Comparison of ENCODE assay signal across 1 cellular context in the genomic region with DNA sequence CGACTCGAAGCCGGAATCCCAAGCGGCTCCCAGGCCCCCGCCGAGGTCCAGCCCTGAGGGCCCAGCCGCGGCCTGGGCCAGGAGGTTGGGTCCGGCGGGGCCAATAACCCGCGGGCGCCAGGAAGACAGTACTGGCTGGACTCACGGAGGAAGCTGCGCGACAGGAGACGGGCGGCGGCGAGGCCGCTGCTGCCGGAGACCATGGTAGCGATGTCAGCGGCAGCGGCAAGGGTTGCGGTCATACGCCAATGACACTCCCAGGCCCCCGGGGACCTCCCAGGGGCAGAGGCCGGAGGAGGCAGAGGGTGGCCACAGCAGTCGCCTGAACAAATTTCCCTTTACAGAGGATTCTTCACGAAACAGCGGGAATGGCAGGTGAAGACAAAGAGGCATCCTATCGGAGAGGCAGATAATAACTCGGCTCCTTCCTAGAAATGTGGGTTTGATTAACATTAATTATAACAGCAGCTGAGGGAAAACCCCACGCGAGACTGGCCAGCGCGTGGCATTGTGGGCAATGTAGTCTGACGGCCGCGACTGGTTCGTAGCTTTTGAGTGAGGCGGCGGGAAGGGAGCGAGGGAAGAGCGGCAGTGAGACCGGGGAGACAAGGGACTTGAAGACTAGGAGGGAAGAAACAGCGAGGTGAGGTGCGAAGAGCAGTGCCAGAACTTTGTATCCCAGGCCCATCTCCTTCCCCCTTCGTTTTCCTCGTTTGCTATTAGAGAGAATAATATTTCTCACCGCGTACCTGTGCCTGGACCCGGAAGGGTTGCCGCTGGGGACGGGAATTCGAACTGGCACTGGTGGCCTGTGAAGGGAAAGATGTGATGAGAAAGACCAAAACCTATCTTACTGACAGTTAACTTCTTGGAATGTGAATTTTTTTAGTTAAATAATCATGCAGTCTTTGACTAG.
TF ChIP-seq lines count a peak whose summit lies in the region.

A gene (minus strand): TSS at position 253 of the 916 bp plus-strand sequence. CDS start 11 bp downstream, at position 242.

TF ChIP-seq in HepG2, 621 proteins besides CTCF, POLR2A, EP300 and RAD21 (continued from another document):
- TF ChIP-seq KLF16 (CRISPR knock-in tag; IDR thresholded peaks at IDR 0.05) (peak in 1 of 2 experiments; percentile 84; a peak in 2 of 4 replicates), STAG1 (CRISPR knock-in tag; IDR thresholded peaks at IDR 0.05) (no peak), CHCHD3 (CRISPR knock-in tag; IDR thresholded peaks at IDR 0.05) (peak; percentile 60; the same call in 1 of the 2 replicates), ZIK1 (CRISPR knock-in tag; IDR thresholded peaks at IDR 0.05; ENCODE audit: borderline replicate concordance, low read depth) (no peak; the same call in 1 of the 2 replicates), ZNF589 (CRISPR knock-in tag; conservative IDR thresholded peaks at IDR 0.05) (no peak), ZNF879 (CRISPR knock-in tag; IDR thresholded peaks at IDR 0.05) (peak; percentile 55; the same call in 1 of the 2 replicates), NFATC3 (CRISPR knock-in tag; IDR thresholded peaks at IDR 0.05) (0 out of 2 replicates have a peak, but pooled peaks have one; percentile 46), ZNF350 (CRISPR knock-in tag; IDR thresholded peaks at IDR 0.05; ENCODE audit: borderline replicate concordance, low read depth) (peak; percentile 84; the same call in 1 of the 2 replicates), RFX1 (IDR thresholded peaks at IDR 0.05) (no peak), ZSCAN12 (CRISPR knock-in tag; IDR thresholded peaks at IDR 0.05) (no peak), NFIC (IDR thresholded peaks at IDR 0.05; ENCODE audit: low read length) (0 out of 2 replicates have a peak, but pooled peaks have one; percentile 24)
- TF ChIP-seq, protein P1, sequence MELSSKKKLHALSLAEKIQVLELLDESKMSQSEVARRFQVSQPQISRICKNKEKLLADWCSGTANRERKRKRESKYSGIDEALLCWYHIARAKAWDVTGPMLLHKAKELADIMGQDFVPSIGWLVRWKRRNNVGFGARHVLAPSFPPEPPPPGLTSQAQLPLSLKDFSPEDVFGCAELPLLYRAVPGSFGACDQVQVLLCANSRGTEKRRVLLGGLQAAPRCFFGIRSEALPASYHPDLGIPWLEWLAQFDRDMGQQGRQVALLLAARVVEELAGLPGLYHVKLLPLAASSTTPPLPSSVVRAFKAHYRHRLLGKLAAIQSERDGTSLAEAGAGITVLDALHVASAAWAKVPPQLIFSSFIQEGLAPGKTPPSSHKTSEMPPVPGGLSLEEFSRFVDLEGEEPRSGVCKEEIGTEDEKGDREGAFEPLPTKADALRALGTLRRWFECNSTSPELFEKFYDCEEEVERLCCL (CRISPR knock-in tag; IDR thresholded peaks at IDR 0.05; ENCODE audit: borderline replicate concordance): peak; percentile 94
- TF ChIP-seq, protein P2, sequence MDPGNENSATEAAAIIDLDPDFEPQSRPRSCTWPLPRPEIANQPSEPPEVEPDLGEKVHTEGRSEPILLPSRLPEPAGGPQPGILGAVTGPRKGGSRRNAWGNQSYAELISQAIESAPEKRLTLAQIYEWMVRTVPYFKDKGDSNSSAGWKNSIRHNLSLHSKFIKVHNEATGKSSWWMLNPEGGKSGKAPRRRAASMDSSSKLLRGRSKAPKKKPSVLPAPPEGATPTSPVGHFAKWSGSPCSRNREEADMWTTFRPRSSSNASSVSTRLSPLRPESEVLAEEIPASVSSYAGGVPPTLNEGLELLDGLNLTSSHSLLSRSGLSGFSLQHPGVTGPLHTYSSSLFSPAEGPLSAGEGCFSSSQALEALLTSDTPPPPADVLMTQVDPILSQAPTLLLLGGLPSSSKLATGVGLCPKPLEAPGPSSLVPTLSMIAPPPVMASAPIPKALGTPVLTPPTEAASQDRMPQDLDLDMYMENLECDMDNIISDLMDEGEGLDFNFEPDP (CRISPR knock-in tag; conservative IDR thresholded peaks at IDR 0.05): no peak
- TF ChIP-seq, protein P3, sequence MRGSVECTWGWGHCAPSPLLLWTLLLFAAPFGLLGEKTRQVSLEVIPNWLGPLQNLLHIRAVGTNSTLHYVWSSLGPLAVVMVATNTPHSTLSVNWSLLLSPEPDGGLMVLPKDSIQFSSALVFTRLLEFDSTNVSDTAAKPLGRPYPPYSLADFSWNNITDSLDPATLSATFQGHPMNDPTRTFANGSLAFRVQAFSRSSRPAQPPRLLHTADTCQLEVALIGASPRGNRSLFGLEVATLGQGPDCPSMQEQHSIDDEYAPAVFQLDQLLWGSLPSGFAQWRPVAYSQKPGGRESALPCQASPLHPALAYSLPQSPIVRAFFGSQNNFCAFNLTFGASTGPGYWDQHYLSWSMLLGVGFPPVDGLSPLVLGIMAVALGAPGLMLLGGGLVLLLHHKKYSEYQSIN (CRISPR knock-in tag; IDR thresholded peaks at IDR 0.05; ENCODE audit: borderline replicate concordance): no peak
- TF ChIP-seq, protein P4, sequence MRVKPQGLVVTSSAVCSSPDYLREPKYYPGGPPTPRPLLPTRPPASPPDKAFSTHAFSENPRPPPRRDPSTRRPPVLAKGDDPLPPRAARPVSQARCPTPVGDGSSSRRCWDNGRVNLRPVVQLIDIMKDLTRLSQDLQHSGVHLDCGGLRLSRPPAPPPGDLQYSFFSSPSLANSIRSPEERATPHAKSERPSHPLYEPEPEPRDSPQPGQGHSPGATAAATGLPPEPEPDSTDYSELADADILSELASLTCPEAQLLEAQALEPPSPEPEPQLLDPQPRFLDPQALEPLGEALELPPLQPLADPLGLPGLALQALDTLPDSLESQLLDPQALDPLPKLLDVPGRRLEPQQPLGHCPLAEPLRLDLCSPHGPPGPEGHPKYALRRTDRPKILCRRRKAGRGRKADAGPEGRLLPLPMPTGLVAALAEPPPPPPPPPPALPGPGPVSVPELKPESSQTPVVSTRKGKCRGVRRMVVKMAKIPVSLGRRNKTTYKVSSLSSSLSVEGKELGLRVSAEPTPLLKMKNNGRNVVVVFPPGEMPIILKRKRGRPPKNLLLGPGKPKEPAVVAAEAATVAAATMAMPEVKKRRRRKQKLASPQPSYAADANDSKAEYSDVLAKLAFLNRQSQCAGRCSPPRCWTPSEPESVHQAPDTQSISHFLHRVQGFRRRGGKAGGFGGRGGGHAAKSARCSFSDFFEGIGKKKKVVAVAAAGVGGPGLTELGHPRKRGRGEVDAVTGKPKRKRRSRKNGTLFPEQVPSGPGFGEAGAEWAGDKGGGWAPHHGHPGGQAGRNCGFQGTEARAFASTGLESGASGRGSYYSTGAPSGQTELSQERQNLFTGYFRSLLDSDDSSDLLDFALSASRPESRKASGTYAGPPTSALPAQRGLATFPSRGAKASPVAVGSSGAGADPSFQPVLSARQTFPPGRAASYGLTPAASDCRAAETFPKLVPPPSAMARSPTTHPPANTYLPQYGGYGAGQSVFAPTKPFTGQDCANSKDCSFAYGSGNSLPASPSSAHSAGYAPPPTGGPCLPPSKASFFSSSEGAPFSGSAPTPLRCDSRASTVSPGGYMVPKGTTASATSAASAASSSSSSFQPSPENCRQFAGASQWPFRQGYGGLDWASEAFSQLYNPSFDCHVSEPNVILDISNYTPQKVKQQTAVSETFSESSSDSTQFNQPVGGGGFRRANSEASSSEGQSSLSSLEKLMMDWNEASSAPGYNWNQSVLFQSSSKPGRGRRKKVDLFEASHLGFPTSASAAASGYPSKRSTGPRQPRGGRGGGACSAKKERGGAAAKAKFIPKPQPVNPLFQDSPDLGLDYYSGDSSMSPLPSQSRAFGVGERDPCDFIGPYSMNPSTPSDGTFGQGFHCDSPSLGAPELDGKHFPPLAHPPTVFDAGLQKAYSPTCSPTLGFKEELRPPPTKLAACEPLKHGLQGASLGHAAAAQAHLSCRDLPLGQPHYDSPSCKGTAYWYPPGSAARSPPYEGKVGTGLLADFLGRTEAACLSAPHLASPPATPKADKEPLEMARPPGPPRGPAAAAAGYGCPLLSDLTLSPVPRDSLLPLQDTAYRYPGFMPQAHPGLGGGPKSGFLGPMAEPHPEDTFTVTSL (CRISPR knock-in tag; IDR thresholded peaks at IDR 0.05; ENCODE audit: borderline replicate concordance): peak; percentile 14; the same call in 1 of the 2 replicates
